Comparison of ENCODE assay signal across 13 cellular contexts in genomic region chr1:179178135-179178630, GRCh38.
"Had no signal": no experiment of that assay in that cellular context is flagged by ENCODE, and none has a peak within 500 bp of the region (broad histone marks: within the 10 kb centered on the region; RNA-seq: fewer than 3 reads in every experiment).

No MANE protein-coding gene starts in this region.

- H3K27me3 ChIP-seq: neural progenitor cell, pancreas, transverse colon had no signal

- H3K4me3 ChIP-seq: neural progenitor cell, pancreas, transverse colon had no signal

- H3K36me3 ChIP-seq: neural progenitor cell, pancreas, transverse colon had no signal

- H2AFZ ChIP-seq: neural progenitor cell had no signal

- ATAC-seq: activated CD8-positive, alpha-beta memory T cell treated with anti-CD3 and anti-CD28 coated beads, Interleukin-2, amount 10 ng/mL, durations not matched to agents 7 days and 5 days; pancreas had no signal

- H3K9me3 ChIP-seq: pancreas, transverse colon had no signal

- H3K9ac ChIP-seq: neural progenitor cell had no signal

- DNase-seq: activated CD4-positive, alpha-beta T cell treated with anti-CD3 and anti-CD28 coated beads, Interleukin-2, amount 50 U/mL, for 48 hours; activated CD8-positive, alpha-beta memory T cell treated with anti-CD3 and anti-CD28 coated beads, Interleukin-2, amount 10 ng/mL, durations not matched to agents 7 days and 5 days; activated effector memory CD4-positive, alpha-beta T cell treated with anti-CD3 and anti-CD28 coated beads, Interleukin-2, amount 50 U/mL, for 16 hours; activated T-cell treated with anti-CD3 and anti-CD28 coated beads, Interleukin-2, amount 50 U/mL, for 24 hours; islet precursor cell; naive B cell; pancreas; stimulated activated CD4-positive, alpha-beta T cell treated with anti-CD3 and anti-CD28 coated beads, Interleukin-4, amount 100 ng/mL, for 24 hours; stimulated activated naive CD4-positive, alpha-beta T cell; T-helper 1 cell; T1000; transverse colon had no signal

- H3K4me1 ChIP-seq: neural progenitor cell had no signal

- H3K27ac ChIP-seq: neural progenitor cell, pancreas had no signal

- H3K4me2 ChIP-seq: neural progenitor cell had no signal
